Comparison of ENCODE assay signal across 8 cellular contexts in genomic region chr10:75111906-75112703, GRCh38. TPM values are rescaled to one million over a fixed set of nuclear protein-coding genes. Genes with fewer than 3 reads are reported as not detected.
DNase-seq lines count a peak whose midpoint lies in the region; ATAC-seq and TF ChIP-seq lines count a peak whose summit lies in the region.

No MANE protein-coding gene starts in this region.

- H3K4me1 ChIP-seq in breast epithelium: peaks cover 0 to 5% of the 10 kb centered on the region in 2 donors
- H3K4me1 ChIP-seq in iPS-20b (ENCODE audit: insufficient read depth, low read length): peaks cover 4% of the 10 kb centered on the region; the same call in 1 of the 2 replicates
- H3K4me1 ChIP-seq in skeletal muscle satellite cell (ENCODE audit: control insufficient read depth, insufficient read depth, low read length): peaks cover 40% of the 10 kb centered on the region

- H3K4me1 Mint-ChIP-seq in IgD-negative memory B cell (peaks cover 30 to 34% (median 31%) of the 10 kb centered on the region in 3 donors), T-helper 17 cell (peaks cover 33% of the 10 kb centered on the region)

- H3K36me3 ChIP-seq in breast epithelium: no peaks in the 10 kb centered on the region
- H3K36me3 ChIP-seq in iPS-20b (ENCODE audit: insufficient read depth, low read depth, low read length): no peaks in the 10 kb centered on the region
- H3K36me3 ChIP-seq in skeletal muscle satellite cell (ENCODE audit: insufficient read depth, low read length): no peaks in the 10 kb centered on the region

- H3K27ac Mint-ChIP-seq in IgD-negative memory B cell: peak overlapping the region; percentile 89 to 98 (median 98)
- peak overlapping the region; percentile 99 for H3K27ac Mint-ChIP-seq in T-helper 17 cell

- H3K27ac ChIP-seq in breast epithelium (peak overlapping the region; percentile 97 to 98), iPS-20b (ENCODE audit: low read length) (peak overlapping the region; percentile 76)

- H3K27me3 ChIP-seq in breast epithelium (no peaks in the 10 kb centered on the region), iPS-20b (ENCODE audit: insufficient read depth, low read length) (no peaks in the 10 kb centered on the region), skeletal muscle satellite cell (ENCODE audit: control insufficient read depth, insufficient read depth, low read length) (no peaks in the 10 kb centered on the region)

- no peak for TF ChIP-seq POLR2A in breast epithelium (IDR thresholded peaks at IDR 0.05)

- peak overlapping the region; percentile 94 for H3K9ac ChIP-seq in iPS-20b (ENCODE audit: low read depth, low read length)
- H3K9ac ChIP-seq in skeletal muscle satellite cell (ENCODE audit: low read depth, low read length): peak overlapping the region; percentile 93

- intact Hi-C loops in breast epithelium (cut with DNase I; ENCODE audit: low total_unique reads): no loop called here

- H3K27me3 Mint-ChIP-seq in IgD-negative memory B cell (no peaks in the 10 kb centered on the region), T-helper 17 cell (no peaks in the 10 kb centered on the region)

- peak overlapping the region; percentile 91 for H3K4me2 ChIP-seq in skeletal muscle satellite cell (ENCODE audit: low read length)

- TF ChIP-seq CTCF in breast epithelium (IDR thresholded peaks at IDR 0.05): no peak

- DNase-seq in Daoy (ENCODE audit: low read depth) (peak; percentile 45), T-helper 17 cell (peak in 2 of 3 donors; percentile 23 to 36), breast epithelium (ENCODE audit: low spot score in 2 of 2) (peak in 1 of 2 donors; percentile 44), NCI-H2081 treated with DMSO at 0.1 percent for 48 hours (lab: John Stamatoyannopoulos, UW) (no peak)

- H3K4me3 Mint-ChIP-seq in IgD-negative memory B cell: peak overlapping the region; percentile 79 to 93 (median 92)
- peak overlapping the region; percentile 99 for H3K4me3 Mint-ChIP-seq in T-helper 17 cell

- H3K9me3 ChIP-seq in T-helper 17 cell (ENCODE audit: control insufficient read depth, low read length, poor library complexity, severe bottlenecking) (no peaks in the 10 kb centered on the region), breast epithelium (no peaks in the 10 kb centered on the region), iPS-20b (ENCODE audit: insufficient read depth, low read depth, low read length) (no peaks in the 10 kb centered on the region), skeletal muscle satellite cell (replicated peaks; ENCODE audit: low read length) (no peaks in the 10 kb centered on the region)

- H3K36me3 Mint-ChIP-seq in IgD-negative memory B cell: peaks cover 4% of the 10 kb centered on the region
- peaks cover 4% of the 10 kb centered on the region for H3K36me3 Mint-ChIP-seq in T-helper 17 cell (ENCODE audit: low read depth)

- H3K4me3 ChIP-seq in breast epithelium (peak overlapping the region; percentile 88 to 93 (median 92)), iPS-20b (ENCODE audit: low read length) (peak overlapping the region; percentile 92), skeletal muscle satellite cell (ENCODE audit: low read length) (peak overlapping the region; percentile 74)

- H3K9me3 Mint-ChIP-seq in IgD-negative memory B cell: no peaks in the 10 kb centered on the region

- ATAC-seq in GM21619 (IDR thresholded peaks at IDR 0.05; ENCODE audit: unreplicated experiment) (peak; percentile 30), T-helper 17 cell (peak; percentile 38)

RNA-seq across cellular contexts. Expression of gene SAMD8, which starts 0.6 kb away (rescaled TPM):
- total RNA-seq in Daoy (2014; rRNA removed; shearing (Covaris generic)): 6.7 and 8.7 TPM in 2 replicates
- 11.7 TPM for polyA plus RNA-seq in IgD-negative memory B cell
- total RNA-seq in T-helper 17 cell (10 to 100 TPM; 25.2 to 34.2 TPM), breast epithelium (10 to 100 TPM; 41.0 to 45.2 (median 41.3) TPM)
- total RNA-seq in skeletal muscle satellite cell (2012; rRNA removed): 21.8 and 23.3 TPM in 2 replicates
